In genomic region chr2:108919571-108920373, GRCh38 we compare ENCODE assay signal across 18 cellular contexts.
"Had no signal": no experiment of that assay in that cellular context is flagged by ENCODE, and none has a peak within 500 bp of the region (broad histone marks: within the 10 kb centered on the region; RNA-seq: fewer than 3 reads in every experiment).

No MANE protein-coding gene starts in this region.

- DNase-seq: activated CD4-positive, alpha-beta T cell treated with anti-CD3 and anti-CD28 coated beads for 36 hours; activated CD4-positive, alpha-beta T cell treated with anti-CD3 and anti-CD28 coated beads, Interleukin-2, amount 50 U/mL, for 48 hours; activated naive CD4-positive, alpha-beta T cell treated with anti-CD3 and anti-CD28 coated beads for 36 hours; activated naive CD8-positive, alpha-beta T cell treated with anti-CD3 and anti-CD28 coated beads, Interleukin-2, amount 50 U/mL, for 24 hours; anterior cingulate cortex; cortex of kidney; effector memory CD4-positive, alpha-beta T cell; esophagus squamous epithelium; heart right ventricle; left ventricle myocardium superior; mucosa of descending colon; naive B cell; stimulated activated CD8-positive, alpha-beta memory T cell treated with anti-CD3 and anti-CD28 coated beads, Interleukin-4, amount 100 ng/mL, for 48 hours; stimulated activated naive CD4-positive, alpha-beta T cell had no signal

- H3K27ac ChIP-seq: heart right ventricle, pancreas, tibial nerve had no signal

- H3K9me3 ChIP-seq: esophagus squamous epithelium, heart right ventricle, mucosa of descending colon, pancreas, tibial nerve had no signal

- H3K4me1 ChIP-seq: heart right ventricle, pancreas, tibial nerve had no signal

- H3K36me3 ChIP-seq: esophagus squamous epithelium, heart right ventricle, pancreas, tibial nerve had no signal

- FAIRE-seq: pancreas, TTC549 had no signal

- ATAC-seq: activated CD4-positive, alpha-beta T cell treated with anti-CD3 and anti-CD28 coated beads for 36 hours; activated naive CD8-positive, alpha-beta T cell treated with anti-CD3 and anti-CD28 coated beads, Interleukin-2, amount 50 U/mL, for 24 hours; heart right ventricle; left ventricle myocardium superior; mucosa of descending colon; pancreas; sciatic nerve had no signal

- H3K27me3 ChIP-seq: esophagus squamous epithelium, pancreas, tibial nerve had no signal

- H3K4me3 ChIP-seq: esophagus squamous epithelium, heart right ventricle, mucosa of descending colon, pancreas, tibial nerve had no signal
